Comparison of ENCODE assay signal across 8 cellular contexts in genomic region chr1:109090415-109091195, GRCh38. TPM values are rescaled to one million over a fixed set of nuclear protein-coding genes. Genes with fewer than 3 reads are reported as not detected.
A peak's percentile ranks its signal among the peaks of the same experiment; 100 is the strongest.
DNase-seq lines count a peak whose midpoint lies in the region; ATAC-seq and TF ChIP-seq lines count a peak whose summit lies in the region.

TMEM167B (plus strand) TSS chr1:109090764; CDS start chr1:109090873, 109 bp downstream.

- H3K36me3 ChIP-seq in osteoblast (ENCODE audit: insufficient read depth, low read length) (peaks cover 21% of the 10 kb centered on the region), thoracic aorta (peaks cover 9% of the 10 kb centered on the region)

- TF ChIP-seq CTCF in GM10248 (IDR thresholded peaks at IDR 0.05; ENCODE audit: control extremely low read depth, extremely low read depth, low read depth, missing control alignments) (no peak), osteoblast (IDR thresholded peaks at IDR 0.05; ENCODE audit: extremely low read depth, low read depth, low read length) (no peak), thoracic aorta (IDR thresholded peaks at IDR 0.05) (no peak)

- no peaks in the 10 kb centered on the region for H3K9me3 Mint-ChIP-seq in activated naive CD4-positive, alpha-beta T cell treated with anti-CD3 and anti-CD28 coated beads, Interleukin-2, amount 50 U/mL, for 72 hours

- H3K36me3 Mint-ChIP-seq in activated naive CD4-positive, alpha-beta T cell treated with anti-CD3 and anti-CD28 coated beads, Interleukin-2, amount 50 U/mL, for 72 hours, result peaks cover 18 to 22% of the 10 kb centered on the region in 2 donors

- H3K27ac ChIP-seq in osteoblast (ENCODE audit: low read depth, low read length) (peak within 1 kb of the TSS; percentile 96), thoracic aorta (peak within 1 kb of the TSS; percentile 87 to 93)

- H3K9me3 ChIP-seq in osteoblast (ENCODE audit: low read depth, low read length) (no peaks in the 10 kb centered on the region), thoracic aorta (no peaks in the 10 kb centered on the region)

- POLR2A ChIA-PET in GM10248 (lab: Yijun Ruan, JAX), result interaction anchor here (2.4 kb wide), 1 partner anchor 10 kb away, joined by 13 read pairs; no protein-coding TSS in a partner anchor

- H3K27me3 ChIP-seq in osteoblast (ENCODE audit: insufficient read depth, low read length), result no peaks in the 10 kb centered on the region
- no peaks in the 10 kb centered on the region for H3K27me3 ChIP-seq in thoracic aorta (replicated peaks; ENCODE audit: insufficient read depth)

- peak within 1 kb of the TSS; percentile 84 for H3K4me2 ChIP-seq in osteoblast (ENCODE audit: insufficient read depth, low read length)

- H3K4me3 ChIP-seq in osteoblast (ENCODE audit: insufficient read depth, low read length) (peak within 1 kb of the TSS; percentile 87), thoracic aorta (peak within 1 kb of the TSS; percentile 76)

- peak; percentile 87 for ATAC-seq in HG02623 (IDR thresholded peaks at IDR 0.05; ENCODE audit: unreplicated experiment)
- peak; percentile 91 to 95 for ATAC-seq in activated naive CD4-positive, alpha-beta T cell treated with anti-CD3 and anti-CD28 coated beads, Interleukin-2, amount 50 U/mL, for 72 hours
- peak; percentile 87 for ATAC-seq in thoracic aorta (ENCODE audit: insufficient number of reproducible peaks, low FRiP score, low read depth)

- peak within 1 kb of the TSS; percentile 97 for H3K27ac Mint-ChIP-seq in activated naive CD4-positive, alpha-beta T cell treated with anti-CD3 and anti-CD28 coated beads, Interleukin-2, amount 50 U/mL, for 72 hours

- peak; percentile 89 for DNase-seq in GM10248 (ENCODE audit: extremely low spot score)
- DNase-seq in NCI-H1105 (lab: John Stamatoyannopoulos, UW), result peak; percentile 90
- DNase-seq in SKM-1 (lab: John Stamatoyannopoulos, UW; ENCODE audit: unreplicated experiment), result peak; percentile 74
- peak; percentile 84 to 88 for DNase-seq in activated naive CD4-positive, alpha-beta T cell treated with anti-CD3 and anti-CD28 coated beads, Interleukin-2, amount 50 U/mL, for 72 hours (ENCODE audit: low spot score in 2 of 2)
- peak; percentile 89 for DNase-seq in glomerular visceral epithelial cell (ENCODE audit: extremely low spot score)
- peak; percentile 95 for DNase-seq in osteoblast (ENCODE audit: insufficient read length, low spot score, missing footprints)
- DNase-seq in thoracic aorta (ENCODE audit: low spot score), result peak; percentile 69

- CTCF ChIA-PET in GM10248 (lab: Yijun Ruan, JAX), result interaction anchor here (1.0 to 3.9 kb wide), 5 partner anchors 9 to 22 kb away, joined by 3 to 23 read pairs (median 6); partner anchors contain the start of gene TAF13

- no peaks in the 10 kb centered on the region for H4K20me1 ChIP-seq in osteoblast (ENCODE audit: insufficient read depth, low read length)

- peaks cover 43% of the 10 kb centered on the region for H3K79me2 ChIP-seq in osteoblast (ENCODE audit: insufficient read depth, low read length)

- peak within 1 kb of the TSS; percentile 97 for H2AFZ ChIP-seq in osteoblast (ENCODE audit: low read length)

- H3K4me1 ChIP-seq in osteoblast (ENCODE audit: insufficient read depth, low read length) (peaks cover 17% of the 10 kb centered on the region), thoracic aorta (ENCODE audit: control insufficient read depth in 1 of 2, low read depth in 2 of 2) (peaks cover 20 to 30% of the 10 kb centered on the region in 2 donors)

RNA-seq across cellular contexts. Expression of gene TMEM167B, which starts in this region (rescaled TPM):
- total RNA-seq in activated naive CD4-positive, alpha-beta T cell treated with anti-CD3 and anti-CD28 coated beads, Interleukin-2, amount 50 U/mL, for 72 hours, result 10 to 100 TPM; 24.0 to 54.9 TPM
- total RNA-seq in osteoblast (24.6 and 30.1 TPM in 2 replicates), thoracic aorta (10 to 100 TPM; 25.3 to 33.2 TPM)

Comparison
In these comparisons a context has a peak if more than half of its experiments do, and no peak if none do; other contexts are left out.
1. Peak in every context shown above with its lines: DNase-seq, ATAC-seq, H3K4me3 ChIP-seq and H3K27ac ChIP-seq.